ENCODE assay signal across 28 cellular contexts in genomic region chr7:1426474-1426873, GRCh38.
"Had no signal": no experiment of that assay in that cellular context is flagged by ENCODE, and none has a peak within 500 bp of the region (broad histone marks: within the 10 kb centered on the region; RNA-seq: fewer than 3 reads in every experiment).

No MANE protein-coding gene starts in this region.

- ATAC-seq: naive thymus-derived CD8-positive, alpha-beta T cell; natural killer cell treated with Interleukin-12 subunit alpha and Interleukin-12 subunit beta and Interleukin-15 and Interleukin-18, amount 100 ng/mL, for 72 hours; right cardiac atrium had no signal

- H3K4me1 ChIP-seq: psoas muscle, right lobe of liver, sigmoid colon, thyroid gland, upper lobe of left lung, vagina had no signal

- H3K9me3 ChIP-seq: ovary, psoas muscle, right lobe of liver, sigmoid colon, stomach, thoracic aorta, thyroid gland, tibial nerve, upper lobe of left lung, vagina had no signal

- H3K9ac ChIP-seq: parathyroid adenoma had no signal

- H3K4me1 Mint-ChIP-seq: neural crest cell; stimulated activated effector memory CD8-positive, alpha-beta T cell treated with anti-CD3 and anti-CD28 coated beads, Interleukin-12 subunit alpha, Interleukin-12 subunit beta, amount 100 ng/mL, for 72 hours; stimulated activated naive B cell treated with anti-CD40 and anti-IgM and Interleukin-4, amounts not matched to agents 10 μg/mL and 1 μg/mL and 100 μg/mL, for 72 hours had no signal

- H3K4me3 Mint-ChIP-seq: naive thymus-derived CD8-positive, alpha-beta T cell; natural killer cell treated with Interleukin-12 subunit alpha and Interleukin-12 subunit beta and Interleukin-15 and Interleukin-18, amount 100 ng/mL, for 72 hours; nephron progenitor cell; neural crest cell; stimulated activated effector memory CD8-positive, alpha-beta T cell treated with anti-CD3 and anti-CD28 coated beads, Interleukin-12 subunit alpha, Interleukin-12 subunit beta, amount 100 ng/mL, for 72 hours; stimulated activated naive B cell treated with anti-CD40 and anti-IgM and Interleukin-4, amounts not matched to agents 10 μg/mL and 1 μg/mL and 100 μg/mL, for 72 hours; stimulated activated naive CD8-positive, alpha-beta T cell treated with anti-CD3 and anti-CD28 coated beads, Interleukin-15, Interleukin-2, amounts not matched to agents 100 ng/mL and 50 ng/mL, for 24 hours had no signal

- H3K27ac Mint-ChIP-seq: naive B cell; natural killer cell treated with Interleukin-12 subunit alpha and Interleukin-12 subunit beta and Interleukin-15 and Interleukin-18, amount 100 ng/mL, for 72 hours; nephron progenitor cell; progenitor cell of endocrine pancreas; stimulated activated effector memory CD8-positive, alpha-beta T cell treated with anti-CD3 and anti-CD28 coated beads, Interleukin-12 subunit alpha, Interleukin-12 subunit beta, amount 100 ng/mL, for 72 hours; stimulated activated naive B cell treated with anti-CD40 and anti-IgM and Interleukin-4, amounts not matched to agents 10 μg/mL and 1 μg/mL and 100 μg/mL, for 72 hours; stimulated activated naive CD8-positive, alpha-beta T cell treated with anti-CD3 and anti-CD28 coated beads, Interleukin-15, Interleukin-2, amounts not matched to agents 100 ng/mL and 50 ng/mL, for 24 hours had no signal

- H3K9me3 Mint-ChIP-seq: naive thymus-derived CD8-positive, alpha-beta T cell; natural killer cell treated with Interleukin-12 subunit alpha and Interleukin-12 subunit beta and Interleukin-15 and Interleukin-18, amount 100 ng/mL, for 72 hours; nephron progenitor cell; neural crest cell; stimulated activated effector memory CD8-positive, alpha-beta T cell treated with anti-CD3 and anti-CD28 coated beads, Interleukin-12 subunit alpha, Interleukin-12 subunit beta, amount 100 ng/mL, for 72 hours; stimulated activated naive CD8-positive, alpha-beta T cell treated with anti-CD3 and anti-CD28 coated beads, Interleukin-15, Interleukin-2, amounts not matched to agents 100 ng/mL and 50 ng/mL, for 24 hours had no signal

- H3K4me3 ChIP-seq: ovary, psoas muscle, right lobe of liver, sigmoid colon, stomach, thoracic aorta, thyroid gland, tibial nerve, upper lobe of left lung, vagina had no signal

- DNase-seq: naive B cell; naive thymus-derived CD8-positive, alpha-beta T cell; nephron progenitor cell; ovary; posterior cingulate gyrus; psoas muscle; right cardiac atrium; right lobe of liver; sigmoid colon; small intestine; stimulated activated CD4-positive, alpha-beta T cell treated with anti-CD3 and anti-CD28 coated beads, Interleukin-15, amount 100 ng/mL, for 24 hours; stimulated activated CD4-positive, alpha-beta T cell treated with anti-CD3 and anti-CD28 coated beads, Interleukin-2, amount 100 ng/mL, for 24 hours; stimulated activated CD4-positive, alpha-beta T cell treated with anti-CD3 and anti-CD28 coated beads, Interleukin-2, amount 100 ng/mL, for 48 hours; stimulated activated CD4-positive, alpha-beta T cell treated with anti-CD3 and anti-CD28 coated beads, Interleukin-4, amount 100 ng/mL, for 24 hours; stimulated activated naive B cell treated with anti-CD40 and anti-IgM and Interleukin-4, amounts not matched to agents 10 μg/mL and 1 μg/mL and 100 μg/mL, for 72 hours; stimulated activated naive CD4-positive, alpha-beta T cell treated with Interleukin-2 at 50 U/mL for 16 hours; stomach; thyroid gland had no signal

- H3K27ac ChIP-seq: ovary, parathyroid adenoma, psoas muscle, right lobe of liver, sigmoid colon, stomach, thoracic aorta, thyroid gland, tibial nerve, upper lobe of left lung, vagina had no signal

- H3K36me3 Mint-ChIP-seq: naive thymus-derived CD8-positive, alpha-beta T cell; natural killer cell treated with Interleukin-12 subunit alpha and Interleukin-12 subunit beta and Interleukin-15 and Interleukin-18, amount 100 ng/mL, for 72 hours; stimulated activated effector memory CD8-positive, alpha-beta T cell treated with anti-CD3 and anti-CD28 coated beads, Interleukin-12 subunit alpha, Interleukin-12 subunit beta, amount 100 ng/mL, for 72 hours; stimulated activated naive B cell treated with anti-CD40 and anti-IgM and Interleukin-4, amounts not matched to agents 10 μg/mL and 1 μg/mL and 100 μg/mL, for 72 hours had no signal

- FAIRE-seq: small intestine had no signal

- H3K36me3 ChIP-seq: ovary, right lobe of liver, sigmoid colon, stomach, thoracic aorta, thyroid gland, tibial nerve, upper lobe of left lung, vagina had no signal
